ENCODE assay signal across 29 cellular contexts in the genomic region with DNA sequence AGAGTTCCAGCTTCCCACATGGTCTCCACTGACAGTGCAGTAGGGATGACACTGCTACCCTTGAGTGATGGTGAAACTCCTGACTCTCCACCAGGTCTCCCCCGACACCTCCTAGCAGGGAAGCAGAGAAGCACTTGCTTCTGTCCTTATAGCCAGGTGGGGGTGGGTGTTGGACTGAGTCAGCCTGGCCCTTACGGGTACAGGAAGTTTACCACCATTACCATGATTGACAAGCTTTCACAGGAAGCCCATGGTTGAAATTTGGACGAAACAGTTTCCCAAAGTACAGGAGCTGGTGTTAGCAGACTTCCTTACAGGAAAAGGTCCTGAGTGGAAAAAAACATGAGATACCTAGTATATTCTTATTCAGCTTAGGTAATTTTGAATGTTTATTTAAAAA. TPM values are rescaled to one million over a fixed set of nuclear protein-coding genes. Genes with fewer than 3 reads are reported as not detected.
DNase-seq lines count a peak whose midpoint lies in the region; ATAC-seq, FAIRE-seq and TF ChIP-seq lines count a peak whose summit lies in the region.
"Had no signal": no experiment of that assay in that cellular context is flagged by ENCODE, and none has a peak within 500 bp of the region (broad histone marks: within the 10 kb centered on the region; RNA-seq: fewer than 3 reads in every experiment).

No MANE protein-coding gene starts in this region.

- no peaks in the 10 kb centered on the region for H3K36me3 ChIP-seq in H1 (ENCODE audit: control insufficient read depth in 2 of 4, insufficient read depth in 4 of 4, low read length in 3 of 4)
- H3K36me3 ChIP-seq in subcutaneous abdominal adipose tissue (ENCODE audit: control insufficient read depth in 5 of 5, insufficient read depth in 5 of 5, low read length in 5 of 5), result no peaks in the 10 kb centered on the region
- H3K36me3 ChIP-seq: BLaER1, MG63 had no signal

- CTCF ChIA-PET in H1 (lab: Charles Lee; ENCODE audit: partially characterized antibody), result interaction anchor here (0.7 to 1.7 kb wide), 6 partner anchors 27 to 630 kb away, joined by 3 to 5 read pairs (median 4); no protein-coding TSS in a partner anchor

- no peak for ATAC-seq in HG02840 (IDR thresholded peaks at IDR 0.05; ENCODE audit: low FRiP score, unreplicated experiment)

- no peak overlapping the region for H4K91ac ChIP-seq in H1 (replicated peaks; ENCODE audit: insufficient read length, low read length)

- 87% methylated on average over 3 of the region's 3 CpGs; no CpG with 5 or more reads in 1 of the 2 experiments for WGBS in H1 (ENCODE audit: extremely low coverage in 1 of 2, insufficient coverage in 1 of 2, insufficient read length in 1 of 2, insufficient replicate concordance in 2 of 2, low coverage in 1 of 2, low lambda C conversion rate in 2 of 2, missing lambda C conversion rate in 1 of 2), 2 experiments

- H2BK20ac ChIP-seq in H1 (ENCODE audit: low read length), result 0 out of 2 replicates have a peak overlapping the region, but pooled peaks have one; percentile 3

- no peak overlapping the region for H3K56ac ChIP-seq in H1 (replicated peaks; ENCODE audit: insufficient read length, low read depth, low read length)

- DNase-seq in HT1080 (ENCODE audit: low read depth) (peak; percentile 38), H1 (ENCODE audit: low read depth in 1 of 2, low spot score in 2 of 2) (no peak), islet precursor cell (peak; percentile 53), posterior vena cava (ENCODE audit: low spot score) (no peak)
- no peak for DNase-seq in effector CD4-positive, alpha-beta T cell
- DNase-seq: CD4-positive, alpha-beta T cell; COR-L47; DMS53; EL; GDM1; H9; KBM-7; MG63; NCI-H1105 treated with DMSO at 0.1 percent for 48 hours; NCI-H146; NCI-H1930; NCI-H446; NCI-H524 treated with DMSO at 0.1 percent for 48 hours; NCI-H774; NK-92 treated with Interleukin-12 subunit alpha and Interleukin-12 subunit beta, amount 100 ng/mL, for 24 hours; PC-9; Right ventricle myocardium superior; RPMI8226 had no signal

- peaks cover 0 to 8% of the 10 kb centered on the region in 2 experiments; a peak in 2 of 4 replicates for H3K79me2 ChIP-seq in H1 (ENCODE audit: control insufficient read depth in 1 of 2, insufficient read depth in 2 of 2, low read length in 2 of 2)

- TF ChIP-seq RAD21 in H1 (IDR thresholded peaks at IDR 0.05 in 1 of 2, conservative IDR thresholded peaks at IDR 0.05 in 1 of 2; ENCODE audit: low read depth in 2 of 2, low read length in 2 of 2), result no peak

- TF ChIP-seq CTCF in H1 (IDR thresholded peaks at IDR 0.05; ENCODE audit: control extremely low read depth in 1 of 3, insufficient read depth in 1 of 3, low read depth in 1 of 3, low read length in 3 of 3), result no peak

- TF ChIP-seq POLR2A in H1 (IDR thresholded peaks at IDR 0.05; ENCODE audit: control extremely low read depth in 1 of 2, low read depth in 2 of 2, low read length in 2 of 2), result no peak

- H3K4me1 ChIP-seq in H1 (replicated peaks in 1 of 4; ENCODE audit: control insufficient read depth in 3 of 4, insufficient read depth in 4 of 4, low read length in 3 of 4) (peaks cover 0 to 7% (median 0%) of the 10 kb centered on the region in 4 experiments; a peak in 3 of 7 replicates), subcutaneous abdominal adipose tissue (ENCODE audit: control insufficient read depth in 5 of 5, insufficient read depth in 5 of 5, low read length in 5 of 5) (peaks cover 0 to 32% (median 28%) of the 10 kb centered on the region in 5 donors)
- H3K4me1 ChIP-seq: BLaER1 had no signal

- no peak overlapping the region for H2BK15ac ChIP-seq in H1 (ENCODE audit: low read length)

- H3K4me2 ChIP-seq in H1 (ENCODE audit: insufficient read depth in 1 of 2, low read depth in 2 of 2, low read length in 2 of 2), result no peak overlapping the region
- H3K4me2 ChIP-seq: BLaER1, PC-9 had no signal

- POLR2A ChIA-PET in H1 (lab: Charles Lee; ENCODE audit: partially characterized antibody), result interaction anchor here (0.8 to 1.0 kb wide), 2 partner anchors 9 to 54 kb away, joined by 3 read pairs; no protein-coding TSS in a partner anchor

- no peak overlapping the region for H3K18ac ChIP-seq in H1 (ENCODE audit: extremely low read depth, low read length)

- H3K4me3 ChIP-seq in H1 (ENCODE audit: extremely low read depth in 1 of 4, insufficient read depth in 2 of 4, low read depth in 3 of 4, low read length in 4 of 4) (no peak overlapping the region), subcutaneous abdominal adipose tissue (ENCODE audit: low read depth in 1 of 5, low read length in 5 of 5) (no peak overlapping the region)
- H3K4me3 ChIP-seq: BLaER1, MG63, PC-9, SJSA1 had no signal

- H4K5ac ChIP-seq in H1 (ENCODE audit: insufficient read length, low read depth, low read length), result no peak overlapping the region

- no peak overlapping the region for H2BK5ac ChIP-seq in H1 (ENCODE audit: low read depth, low read length)

- no peak overlapping the region for H2BK120ac ChIP-seq in H1 (replicated peaks; ENCODE audit: low read depth, low read length)

- no peak overlapping the region; the same call in 1 of the 2 replicates for H2AK5ac ChIP-seq in H1 (ENCODE audit: low read depth, low read length)

- no peaks in the 10 kb centered on the region for H3K9me3 ChIP-seq in H1 (ENCODE audit: insufficient read depth in 2 of 2, low read depth in 1 of 2, low read length in 1 of 2)
- no peaks in the 10 kb centered on the region for H3K9me3 ChIP-seq in subcutaneous abdominal adipose tissue (ENCODE audit: control insufficient read depth in 5 of 5, low read length in 5 of 5)
- H3K9me3 ChIP-seq: MG63, SJSA1 had no signal

- 0 out of 2 replicates have a peak overlapping the region, but pooled peaks have one; percentile 5 for H2AFZ ChIP-seq in H1 (ENCODE audit: low read length)
- H2AFZ ChIP-seq: PC-9 had no signal

- TF ChIP-seq EP300 in H1 (IDR thresholded peaks at IDR 0.05; ENCODE audit: borderline replicate concordance in 1 of 2, low read depth in 2 of 2, low read length in 2 of 2), result no peak

- H4K8ac ChIP-seq in H1 (ENCODE audit: extremely low read depth, insufficient read depth, low read length), result no peak overlapping the region

- H2BK12ac ChIP-seq in H1 (ENCODE audit: low read depth, low read length), result no peak overlapping the region; the same call in 1 of the 2 replicates

- peaks cover 15% of the 10 kb centered on the region for H3K23me2 ChIP-seq in H1 (ENCODE audit: low read depth, low read length)

- H3K27ac ChIP-seq in H1 (ENCODE audit: low read depth, low read length) (no peak overlapping the region), subcutaneous abdominal adipose tissue (ENCODE audit: low read depth, low read length) (peak overlapping the region; percentile 5)
- H3K27ac ChIP-seq: BLaER1, PC-9, SJSA1 had no signal

- H3K23ac ChIP-seq in H1 (ENCODE audit: insufficient read length), result no peak overlapping the region

- no peak for FAIRE-seq in H1 (lab: Jason Lieb, UNC)
- FAIRE-seq: GM12891, GM19239 had no signal

- no peaks in the 10 kb centered on the region for H3K79me1 ChIP-seq in H1 (ENCODE audit: low read depth, low read length)

- H3K14ac ChIP-seq in H1 (ENCODE audit: insufficient read length), result no peak overlapping the region

- H4K20me1 ChIP-seq in H1 (replicated peaks in 1 of 2; ENCODE audit: control insufficient read depth in 1 of 2, insufficient read depth in 2 of 2, low read length in 2 of 2), result no peaks in the 10 kb centered on the region
- H4K20me1 ChIP-seq: BLaER1 had no signal

- no peak overlapping the region for H3K9ac ChIP-seq in H1 (replicated peaks in 1 of 4; ENCODE audit: extremely low read depth in 1 of 4, low read depth in 3 of 4, low read length in 3 of 4)
- no peak overlapping the region for H3K9ac ChIP-seq in subcutaneous abdominal adipose tissue (ENCODE audit: low read length in 5 of 5)
- H3K9ac ChIP-seq: BLaER1 had no signal

- intact Hi-C loops in posterior vena cava (cut with DNase I), result loop anchor here in 1 of 2 donors (10.0 kb wide), 1 partner anchor 338 kb away; no protein-coding TSS in a partner anchor

- no peak overlapping the region for H3K4ac ChIP-seq in H1 (replicated peaks; ENCODE audit: insufficient read length, low read depth, low read length)

- H3K27me3 ChIP-seq in H1 (replicated peaks in 1 of 4; ENCODE audit: control insufficient read depth in 3 of 4, extremely low read depth in 1 of 4, insufficient read depth in 3 of 4, low read length in 3 of 4) (no peaks in the 10 kb centered on the region), subcutaneous abdominal adipose tissue (ENCODE audit: control insufficient read depth in 5 of 5, insufficient read depth in 4 of 5, low read length in 5 of 5) (peaks cover 0 to 2% (median 0%) of the 10 kb centered on the region in 5 donors)
- H3K27me3 ChIP-seq: BLaER1, SJSA1 had no signal

TF ChIP-seq in H1, 55 proteins besides CTCF, POLR2A, EP300 and RAD21:
- TF ChIP-seq SIN3A (conservative IDR thresholded peaks at IDR 0.05 in 1 of 2, IDR thresholded peaks at IDR 0.05 in 1 of 2; ENCODE audit: low read depth in 1 of 2, low read length in 2 of 2) (no peak), HDAC6 (IDR thresholded peaks at IDR 0.05; ENCODE audit: low read depth, low read length) (no peak), NANOG (IDR thresholded peaks at IDR 0.05; ENCODE audit: insufficient read depth, low read depth, low read length, poor library complexity, severe bottlenecking) (no peak)
TF ChIP-seq in H1: peak in this region for 0.

RNA-seq across cellular contexts. Expression of gene FBXL7, which starts 3.1 kb away (rescaled TPM):
- 1.4 and 2.5 TPM in 2 replicates for total RNA-seq in HT1080 (2014; rRNA removed; shearing (Covaris generic))
- polyA plus RNA-seq in HT1080 (2015; cell fraction: cytosol; rRNA removed), result 3.4 and 3.6 TPM in 2 replicates
- 5.8 and 6.6 TPM in 2 replicates for polyA plus RNA-seq in HT1080 (2015; cell fraction: nucleus; rRNA removed)
- total RNA-seq in H1 (2021; fragmentation: NEBNext Ultra II Directional; extraction: Animal tissue kit (Norgen Biotek cat#: 25700)), result 17.8 and 19.1 TPM in 2 replicates
- 17.7 and 25.9 TPM in 2 replicates for polyA plus RNA-seq in H1 (2011; rRNA removed)
- polyA plus RNA-seq in H1 (2011; cell fraction: cytosol; rRNA removed), result 12.4 TPM
- 26.1 TPM for polyA plus RNA-seq in H1 (2011; cell fraction: nucleus; rRNA removed)
- polyA plus RNA-seq in H1 (2012, experiment 1 of 2), result 13.0 to 18.0 TPM (median 14.7 TPM) in 4 replicates
- 8.3 TPM for polyA plus RNA-seq in H1 (2012, experiment 2 of 2)
- polyA plus RNA-seq in H1 (2013, experiment 1 of 2), result 11.1 TPM
- 11.7 TPM for polyA plus RNA-seq in H1 (2013, experiment 2 of 2)
- 16.8 and 19.1 TPM in 2 replicates for polyA minus RNA-seq in H1 (2011; rRNA and poly(A)+ RNA removed)
- 19.0 TPM for polyA minus RNA-seq in H1 (2011; cell fraction: cytosol; rRNA and poly(A)+ RNA removed)
- 34.4 TPM for polyA minus RNA-seq in H1 (2011; cell fraction: nucleus; rRNA and poly(A)+ RNA removed)
- total RNA-seq in posterior vena cava, result 10 to 100 TPM; 22.1 to 29.9 TPM
- total RNA-seq: CD4-positive, alpha-beta T cell; PC-9 had no signal

Comparison
In these comparisons a context has a peak if more than half of its experiments do, and no peak if none do; other contexts are left out.
1. DNase-seq: peak in HT1080 (single experiment) and islet precursor cell (single experiment); none in H1 (0 of 2), posterior vena cava (single experiment) and effector CD4-positive, alpha-beta T cell (single experiment).